In genomic region chr9:134068742-134069535, GRCh38 we compare ENCODE assay signal across 8 cellular contexts. TPM values are rescaled to one million over a fixed set of nuclear protein-coding genes. Genes with fewer than 3 reads are reported as not detected.
A peak's percentile ranks its signal among the peaks of the same experiment; 100 is the strongest.
DNase-seq lines count a peak whose midpoint lies in the region; ATAC-seq and TF ChIP-seq lines count a peak whose summit lies in the region.

No MANE protein-coding gene starts in this region.

- peak overlapping the region; percentile 99 for H2AFZ ChIP-seq in mammary epithelial cell (ENCODE audit: low read depth, low read length)

- H3K27ac ChIP-seq in C4-2B (peak overlapping the region; percentile 96), HUES64 (ENCODE audit: low read depth, low read length) (no peak overlapping the region; the same call in 1 of the 2 replicates), mammary epithelial cell (ENCODE audit: insufficient read depth, low read depth, low read length) (peak overlapping the region; percentile 67)

- H3K4me3 ChIP-seq in HUES64 (ENCODE audit: low read length) = peak overlapping the region; percentile 69
- H3K4me3 ChIP-seq in mammary epithelial cell (replicated peaks in 1 of 3; ENCODE audit: insufficient read depth in 1 of 3, low read depth in 2 of 3, low read length in 3 of 3) = peak overlapping the region; percentile 72 to 88 (median 73)

- H3K27ac Mint-ChIP-seq in mesothelial cell of epicardium = peak overlapping the region; percentile 91

- peaks cover 24% of the 10 kb centered on the region for H3K27me3 ChIP-seq in HUES64 (ENCODE audit: insufficient read depth, low read length)
- peaks cover 8% of the 10 kb centered on the region for H3K27me3 ChIP-seq in mammary epithelial cell (ENCODE audit: insufficient read depth, low read length)

- H3K4me1 ChIP-seq in HUES64 (ENCODE audit: insufficient read depth, low read length) (peaks cover 6% of the 10 kb centered on the region; the same call in 1 of the 2 replicates), mammary epithelial cell (ENCODE audit: insufficient read depth, low read length) (peaks cover 7% of the 10 kb centered on the region)

- no peak for ATAC-seq in GM18861 (IDR thresholded peaks at IDR 0.05; ENCODE audit: unreplicated experiment)

- no peaks in the 10 kb centered on the region for H3K9me3 Mint-ChIP-seq in mesothelial cell of epicardium

- 21% methylated on average over 31 of the region's 31 CpGs for WGBS in HUES64
- 27% methylated on average over 29 of the region's 31 CpGs for WGBS in mammary epithelial cell (ENCODE audit: low coverage, missing lambda C conversion rate)

- H3K9me3 ChIP-seq in HUES64 (ENCODE audit: insufficient read depth, low read depth, low read length) = 0 out of 2 replicates have a peak, but pooled peaks cover 3% of the 10 kb centered on the region
- H3K9me3 ChIP-seq in mammary epithelial cell (replicated peaks; ENCODE audit: insufficient read depth, low read length) = no peaks in the 10 kb centered on the region

- H4K20me1 ChIP-seq in mammary epithelial cell (ENCODE audit: insufficient read depth, low read length) = no peaks in the 10 kb centered on the region

- H3K4me1 Mint-ChIP-seq in mesothelial cell of epicardium = peaks cover 21% of the 10 kb centered on the region

- no peak for DNase-seq in mammary epithelial cell
- DNase-seq in mesothelial cell of epicardium (ENCODE audit: low spot score in 2 of 2, unreplicated experiment in 2 of 2) = no peak
- DNase-seq in GDM1 (lab: John Stamatoyannopoulos, UW) = no peak
- no peak for DNase-seq in cortex of kidney (lab: John Stamatoyannopoulos, UW)
- DNase-seq in NCI-H2029 treated with DMSO at 0.1 percent for 48 hours (lab: John Stamatoyannopoulos, UW) = no peak

- in situ Hi-C loops in mammary epithelial cell (cut with MboI; ENCODE audit: low sequenced_read_pairs in 2 of 2) = no loop called here

- H3K36me3 ChIP-seq in HUES64 (ENCODE audit: insufficient read depth, low read length) (no peaks in the 10 kb centered on the region), mammary epithelial cell (ENCODE audit: insufficient read depth, low read length) (no peaks in the 10 kb centered on the region)

- TF ChIP-seq CTCF in C4-2B (conservative IDR thresholded peaks at IDR 0.05) (no peak), mammary epithelial cell (conservative IDR thresholded peaks at IDR 0.05 in 1 of 2, IDR thresholded peaks at IDR 0.05 in 1 of 2; ENCODE audit: extremely low read depth in 1 of 2, insufficient read depth in 1 of 2, low read depth in 1 of 2, low read length in 2 of 2) (no peak), mesothelial cell of epicardium (IDR thresholded peaks at IDR 0.05; ENCODE audit: unreplicated experiment) (no peak)

- H3K79me2 ChIP-seq in mammary epithelial cell (ENCODE audit: insufficient read depth, low read length) = peaks cover 34% of the 10 kb centered on the region

- dilution Hi-C loops in mammary epithelial cell (cut with HindIII; ENCODE audit: low sequenced_read_pairs) = no loop called here

- CTCF ChIA-PET in mammary epithelial cell (lab: Charles Lee; ENCODE audit: low non-redundant PET) = no interaction called here

- peak overlapping the region; percentile 97 for H3K4me2 ChIP-seq in mammary epithelial cell (ENCODE audit: insufficient read depth, low read depth, low read length)

- H3K36me3 Mint-ChIP-seq in mesothelial cell of epicardium = no peaks in the 10 kb centered on the region

- peaks cover 31% of the 10 kb centered on the region for H3K27me3 Mint-ChIP-seq in mesothelial cell of epicardium (ENCODE audit: low read depth)

- H3K9ac ChIP-seq in HUES64 (ENCODE audit: low read depth, low read length) = peak overlapping the region; percentile 78
- H3K9ac ChIP-seq in mammary epithelial cell (ENCODE audit: insufficient read depth, low read length) = peak overlapping the region; percentile 73

- BruUV-seq in mammary epithelial cell (replicated peaks; lab: Mats Ljungman, UMichigan) = no TSS peak

- peak overlapping the region; percentile 76 for H3K4me3 Mint-ChIP-seq in mesothelial cell of epicardium

- intact Hi-C loops in mammary epithelial cell (cut with micrococcal nuclease) = loop anchor here (1.0 kb wide), 1 partner anchor 44 kb away; the partner anchor contains the start of gene BRD3OS

RNA-seq across cellular contexts. Expression of gene BRD3, which starts 1.1 kb away (rescaled TPM):
- 36.1 TPM for polyA plus RNA-seq in HUES64 (2013, experiment 1 of 2)
- 41.9 TPM for polyA plus RNA-seq in HUES64 (2013, experiment 2 of 2)
- 10 to 100 TPM in 1 of 2 donors, 1 to 10 TPM in 1; 3.3 to 17.3 TPM for total RNA-seq in mammary epithelial cell
- polyA plus RNA-seq in mammary epithelial cell = 5.6 TPM
- polyA minus RNA-seq in mammary epithelial cell = 5.5 TPM
- total RNA-seq in mesothelial cell of epicardium = 83.7 to 90.0 TPM (median 87.5 TPM) in 3 replicates

RNA-seq across cellular contexts. Expression of gene BRD3OS, which starts 43.7 kb away (rescaled TPM):
- polyA plus RNA-seq in HUES64 (2013, experiment 1 of 2) = 15.1 TPM
- 14.9 TPM for polyA plus RNA-seq in HUES64 (2013, experiment 2 of 2)
- total RNA-seq in mammary epithelial cell = 10 to 100 TPM; 18.6 to 26.7 TPM
- polyA plus RNA-seq in mammary epithelial cell = 15.2 TPM
- polyA minus RNA-seq in mammary epithelial cell = 4.5 TPM
- total RNA-seq in mesothelial cell of epicardium = 14.3 to 16.4 TPM (median 16.1 TPM) in 3 replicates
